In genomic region chr3:141939759-141940158, GRCh38 we compare ENCODE assay signal across 1 cellular context.
TF ChIP-seq lines count a peak whose summit lies in the region.

No MANE protein-coding gene starts in this region.

TF ChIP-seq in IMR-90, 13 proteins besides CTCF, POLR2A, EP300 and RAD21 (continued from another document):
- TF ChIP-seq FOS (IDR thresholded peaks at IDR 0.05; ENCODE audit: low read depth, low read length) (no peak), MAFK (IDR thresholded peaks at IDR 0.05; ENCODE audit: low read depth, low read length) (no peak), NFE2L2 (IDR thresholded peaks at IDR 0.05; ENCODE audit: low read depth, low read length) (no peak), MAZ (IDR thresholded peaks at IDR 0.05; ENCODE audit: borderline replicate concordance, low read depth, low read length) (no peak), ELK1 (IDR thresholded peaks at IDR 0.05; ENCODE audit: borderline replicate concordance, low read depth, low read length) (no peak), MXI1 (IDR thresholded peaks at IDR 0.05; ENCODE audit: borderline replicate concordance, low read depth, low read length) (no peak), RCOR1 (IDR thresholded peaks at IDR 0.05; ENCODE audit: insufficient replicate concordance, low read length) (no peak)
